1 cellular context compared by ENCODE assay signal in genomic region chr3:156762631-156763185, GRCh38.
TF ChIP-seq lines count a peak whose summit lies in the region.

No MANE protein-coding gene starts in this region.

TF ChIP-seq in IMR-90, 13 proteins besides CTCF, POLR2A, EP300 and RAD21 (continued from another document):
- TF ChIP-seq NFE2L2 (IDR thresholded peaks at IDR 0.05; ENCODE audit: low read depth, low read length), result no peak
- TF ChIP-seq FOS (IDR thresholded peaks at IDR 0.05; ENCODE audit: low read depth, low read length), result no peak
- TF ChIP-seq SMC3 (IDR thresholded peaks at IDR 0.05; ENCODE audit: low read depth, low read length), result no peak
- no peak for TF ChIP-seq RCOR1 (IDR thresholded peaks at IDR 0.05; ENCODE audit: insufficient replicate concordance, low read length)
- TF ChIP-seq USF2 (IDR thresholded peaks at IDR 0.05; ENCODE audit: low read depth, low read length), result no peak
- TF ChIP-seq RFX5 (IDR thresholded peaks at IDR 0.05; ENCODE audit: low read depth, low read length), result no peak
- TF ChIP-seq BHLHE40 (IDR thresholded peaks at IDR 0.05; ENCODE audit: low read depth, low read length), result peak; percentile 93
